Comparison of ENCODE assay signal across 8 cellular contexts in genomic region chr15:52529289-52529929, GRCh38.
DNase-seq lines count a peak whose midpoint lies in the region; ATAC-seq lines count a peak whose summit lies in the region.

No MANE protein-coding gene starts in this region.

- peak overlapping the region; percentile 97 for H3K4me3 ChIP-seq in neuron (ENCODE audit: low read length)

- H3K9me3 ChIP-seq in neuron (ENCODE audit: low read length) = no peaks in the 10 kb centered on the region

- peaks cover 3% of the 10 kb centered on the region for H3K27me3 ChIP-seq in neuron (ENCODE audit: insufficient read depth, low read length)

- H2AFZ ChIP-seq in neuron (ENCODE audit: low read depth, low read length) = peak overlapping the region; percentile 100

- peaks cover 19% of the 10 kb centered on the region for H3K4me1 ChIP-seq in neuron (ENCODE audit: insufficient read depth, low read length)

- ATAC-seq in GM18873 (IDR thresholded peaks at IDR 0.05; ENCODE audit: low FRiP score, unreplicated experiment) = peak; percentile 7
- ATAC-seq in GM18520 (IDR thresholded peaks at IDR 0.05; ENCODE audit: unreplicated experiment) = no peak

- H3K27ac ChIP-seq in epithelial cell of prostate = peak overlapping the region; percentile 73

- no peaks in the 10 kb centered on the region for H3K36me3 ChIP-seq in neuron (ENCODE audit: insufficient read depth, low read length)

- peak; percentile 8 for DNase-seq in HK-2 (ENCODE audit: unreplicated experiment)
- DNase-seq in activated CD4-positive, alpha-beta T cell treated with anti-CD3 and anti-CD28 coated beads, Interleukin-2, amount 50 U/mL, for 48 hours = peak; percentile 31 to 37
- DNase-seq in epithelial cell of prostate (ENCODE audit: low read depth, low spot score) = no peak
- no peak for DNase-seq in NOMO-1 treated with dmso at 0.1 percent for 144 hours (lab: John Stamatoyannopoulos, UW; ENCODE audit: unreplicated experiment)
- DNase-seq in SIG-M5 treated with dmso at 0.1 percent for 504 hours (lab: John Stamatoyannopoulos, UW; ENCODE audit: unreplicated experiment) = no peak

Comparison
In these comparisons a context has a peak if more than half of its experiments do, and no peak if none do; other contexts are left out.
1. DNase-seq: peak in HK-2 (single experiment) and activated CD4-positive, alpha-beta T cell treated with anti-CD3 and anti-CD28 coated beads, Interleukin-2, amount 50 U/mL, for 48 hours (2 of 2); none in epithelial cell of prostate (single experiment), NOMO-1 treated with dmso at 0.1 percent for 144 hours (single experiment) and SIG-M5 treated with dmso at 0.1 percent for 504 hours (single experiment).